2 cellular contexts compared by ENCODE assay signal in genomic region chr6:158361961-158362634, GRCh38.
TF ChIP-seq lines count a peak whose summit lies in the region.

No MANE protein-coding gene starts in this region.

TF ChIP-seq in HEK293, 187 proteins besides CTCF, POLR2A, EP300 and RAD21 (continued from another document):
- TF ChIP-seq ZNF169 (tag by site-specific recombination; IDR thresholded peaks at IDR 0.05): no peak
- TF ChIP-seq ZBTB1 (tag by site-specific recombination; IDR thresholded peaks at IDR 0.05): no peak
TF ChIP-seq in HEK293: peak in this region for 1.

TF ChIP-seq in K562, 482 proteins besides CTCF, POLR2A, EP300 and RAD21:
- TF ChIP-seq FOXP4 (CRISPR knock-in tag; IDR thresholded peaks at IDR 0.05; ENCODE audit: borderline replicate concordance) (no peak), ZNF121 (CRISPR knock-in tag; conservative IDR thresholded peaks at IDR 0.05) (peak; percentile 60)
TF ChIP-seq in K562: peak in this region for 1.
